ENCODE assay signal across 9 cellular contexts in genomic region chr19:40279761-40280607, GRCh38. TPM values are rescaled to one million over a fixed set of nuclear protein-coding genes. Genes with fewer than 3 reads are reported as not detected.
DNase-seq lines count a peak whose midpoint lies in the region; ATAC-seq and TF ChIP-seq lines count a peak whose summit lies in the region.
"Had no signal": no experiment of that assay in that cellular context is flagged by ENCODE, and none has a peak within 500 bp of the region (broad histone marks: within the 10 kb centered on the region; RNA-seq: fewer than 3 reads in every experiment).

No MANE protein-coding gene starts in this region.

- in situ Hi-C loops in G401 (cut with HindIII; ENCODE audit: low sequenced_read_pairs) = no loop called here

- peak overlapping the region; percentile 72 to 77 (median 74) for H3K27ac ChIP-seq in esophagus muscularis mucosa (replicated peaks in 1 of 4)

- H3K4me3 ChIP-seq in NT2/D1 (ENCODE audit: insufficient read length, low read depth) (no peak overlapping the region), esophagus muscularis mucosa (peak overlapping the region; percentile 37 to 49 (median 38)), lower leg skin (ENCODE audit: low read depth, poor library complexity, severe bottlenecking) (no peak overlapping the region)

- H3K27me3 ChIP-seq in NT2/D1 (ENCODE audit: insufficient read depth, insufficient read length) (no peaks in the 10 kb centered on the region), esophagus muscularis mucosa (no peaks in the 10 kb centered on the region)

- WGBS in esophagus muscularis mucosa = 78% methylated on average over 11 of the region's 17 CpGs
- 58 to 64% methylated on average over 17 of the region's 17 CpGs for WGBS in lower leg skin, 2 donors

- intact Hi-C loops in esophagus muscularis mucosa (cut with DNase I) (no loop called here), lower leg skin (cut with DNase I; ENCODE audit: low total_unique reads) (no loop called here)

- TF ChIP-seq CTCF in esophagus muscularis mucosa (IDR thresholded peaks at IDR 0.05) (no peak), lower leg skin (IDR thresholded peaks at IDR 0.05) (no peak)

- H3K9me3 ChIP-seq in NT2/D1 (ENCODE audit: insufficient read depth, low read length) = no peaks in the 10 kb centered on the region
- no peaks in the 10 kb centered on the region for H3K9me3 ChIP-seq in esophagus muscularis mucosa

- H3K36me3 ChIP-seq in NT2/D1 (ENCODE audit: insufficient read depth, insufficient read length, low read length) (peaks cover 29% of the 10 kb centered on the region), esophagus muscularis mucosa (no peaks in the 10 kb centered on the region)

- no peak for TF ChIP-seq POLR2A in esophagus muscularis mucosa (IDR thresholded peaks at IDR 0.05; ENCODE audit: low read depth)
- no peak for TF ChIP-seq POLR2A in lower leg skin (IDR thresholded peaks at IDR 0.05)

- no peak for TF ChIP-seq EP300 in esophagus muscularis mucosa (IDR thresholded peaks at IDR 0.05)

- H3K4me1 ChIP-seq in NT2/D1 (ENCODE audit: insufficient read depth, insufficient read length) = peaks cover 27% of the 10 kb centered on the region
- peaks cover 70 to 92% (median 89%) of the 10 kb centered on the region in 4 donors for H3K4me1 ChIP-seq in esophagus muscularis mucosa

- no peak for ATAC-seq in HG02852 (IDR thresholded peaks at IDR 0.05; ENCODE audit: unreplicated experiment)

- H3K9ac ChIP-seq in NT2/D1 (ENCODE audit: insufficient read length, low read depth) = peak overlapping the region; percentile 57

- DNase-seq in G401 (ENCODE audit: low spot score) = peak; percentile 12
- DNase-seq in NT2/D1 (ENCODE audit: low read depth, low spot score) = no peak
- no peak for DNase-seq in esophagus muscularis mucosa (ENCODE audit: extremely low spot score)
- peak; percentile 31 for DNase-seq in renal cortical epithelial cell (ENCODE audit: low read depth)
- no peak for DNase-seq in mucosa of gallbladder (ENCODE audit: low spot score)
- DNase-seq in lower leg skin (ENCODE audit: low spot score in 2 of 2) = no peak
- DNase-seq in globus pallidus (ENCODE audit: low spot score) = no peak
- DNase-seq: stimulated activated CD4-positive, alpha-beta T cell treated with anti-CD3 and anti-CD28 coated beads, Interleukin-12 subunit alpha, Interleukin-12 subunit beta, amount 100 ng/mL, for 4 hours had no signal

RNA-seq across cellular contexts. Expression of gene AKT2, which starts 5.2 kb away (rescaled TPM):
- total RNA-seq in G401 (2014; rRNA removed; shearing (Covaris generic)) = 71.8 and 73.5 TPM in 2 replicates
- total RNA-seq in esophagus muscularis mucosa = 10 to 100 TPM; 53.3 to 82.1 (median 64.0) TPM
- total RNA-seq in renal cortical epithelial cell = 65.8 and 111 TPM in 2 replicates
- 119 TPM for total RNA-seq in mucosa of gallbladder
- total RNA-seq in lower leg skin = 100 to 1,000 TPM in 1 of 4 donors, 10 to 100 TPM in 3; 71.1 to 129 (median 82.2) TPM

RNA-seq across cellular contexts. Expression of gene CCNP, which starts 53.5 kb away (rescaled TPM):
- not detected in 2 replicates for total RNA-seq in G401 (2014; rRNA removed; shearing (Covaris generic))
- total RNA-seq in esophagus muscularis mucosa (under 1 TPM in 1 of 4 donors, not detected in 3; 0.97 TPM), renal cortical epithelial cell (0.05 and 0.52 TPM in 2 replicates), mucosa of gallbladder (0.43 TPM), lower leg skin (under 1 TPM in 1 of 4 donors, not detected in 3; 0.29 TPM)

Comparison
In these comparisons a context has a peak if more than half of its experiments do, and no peak if none do; other contexts are left out.
1. DNase-seq: peak in G401 (single experiment) and renal cortical epithelial cell (single experiment); none in NT2/D1 (single experiment), esophagus muscularis mucosa (single experiment), mucosa of gallbladder (single experiment), lower leg skin (0 of 2) and globus pallidus (single experiment).
2. H3K4me3 ChIP-seq: peak in esophagus muscularis mucosa (4 of 4); none in NT2/D1 (single experiment) and lower leg skin (single experiment).